In the genomic region with DNA sequence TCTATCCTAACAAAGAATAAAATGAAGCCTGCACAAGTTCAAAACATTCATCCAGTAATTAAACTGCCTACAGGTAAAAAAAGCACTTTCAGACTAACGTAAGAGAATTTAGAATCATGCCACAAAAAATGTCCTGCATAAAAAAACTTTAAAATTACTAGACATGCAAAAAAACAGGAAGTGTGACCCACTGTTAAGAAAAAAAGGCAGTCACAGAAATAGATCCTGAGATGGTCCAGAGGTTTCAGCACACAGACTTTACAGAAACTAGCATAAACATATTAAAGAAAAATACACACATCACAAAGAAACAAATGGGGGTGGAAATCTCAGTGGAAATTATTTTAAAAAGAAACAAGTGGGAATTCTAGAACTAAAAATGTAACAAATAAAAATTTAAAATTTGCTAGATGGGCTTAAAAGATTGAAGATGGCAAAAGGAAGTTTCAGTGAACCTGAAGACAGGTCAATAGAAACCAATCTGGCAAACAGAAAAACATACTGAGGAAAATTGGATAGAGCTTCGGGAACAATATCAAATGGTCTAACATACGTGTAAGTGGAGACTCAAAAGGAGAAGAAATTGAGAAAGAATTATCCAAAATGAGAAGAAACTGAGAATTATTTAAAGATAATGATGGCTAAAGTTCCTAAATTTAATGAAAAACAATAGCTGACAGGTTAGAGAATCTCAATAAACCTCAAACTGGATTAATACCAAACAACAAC, we compare ENCODE assay signal across 1 cellular context.
TF ChIP-seq lines count a peak whose summit lies in the region.

No MANE protein-coding gene starts in this region.

TF ChIP-seq in GM23338, 12 proteins besides CTCF, POLR2A, EP300 and RAD21:
- TF ChIP-seq EZH2 (IDR thresholded peaks at IDR 0.05; ENCODE audit: low read depth, unreplicated experiment) (no peak), ZNF331 (CRISPR knock-in tag; IDR thresholded peaks at IDR 0.05; ENCODE audit: low read depth) (no peak), POLR2AphosphoS5 (IDR thresholded peaks at IDR 0.05; ENCODE audit: low read depth) (no peak), EZH2phosphoT487 (IDR thresholded peaks at IDR 0.05; ENCODE audit: unreplicated experiment) (no peak), JUNB (IDR thresholded peaks at IDR 0.05; ENCODE audit: unreplicated experiment) (no peak), ZNF114 (CRISPR knock-in tag; IDR thresholded peaks at IDR 0.05) (no peak), STAT1 (IDR thresholded peaks at IDR 0.05; ENCODE audit: unreplicated experiment) (no peak), NANOG (IDR thresholded peaks at IDR 0.05; ENCODE audit: borderline replicate concordance) (no peak), CREB1 (CRISPR knock-in tag; IDR thresholded peaks at IDR 0.05; ENCODE audit: low read depth) (no peak), ETS1 (IDR thresholded peaks at IDR 0.05) (no peak)
- TF ChIP-seq, protein P1, sequence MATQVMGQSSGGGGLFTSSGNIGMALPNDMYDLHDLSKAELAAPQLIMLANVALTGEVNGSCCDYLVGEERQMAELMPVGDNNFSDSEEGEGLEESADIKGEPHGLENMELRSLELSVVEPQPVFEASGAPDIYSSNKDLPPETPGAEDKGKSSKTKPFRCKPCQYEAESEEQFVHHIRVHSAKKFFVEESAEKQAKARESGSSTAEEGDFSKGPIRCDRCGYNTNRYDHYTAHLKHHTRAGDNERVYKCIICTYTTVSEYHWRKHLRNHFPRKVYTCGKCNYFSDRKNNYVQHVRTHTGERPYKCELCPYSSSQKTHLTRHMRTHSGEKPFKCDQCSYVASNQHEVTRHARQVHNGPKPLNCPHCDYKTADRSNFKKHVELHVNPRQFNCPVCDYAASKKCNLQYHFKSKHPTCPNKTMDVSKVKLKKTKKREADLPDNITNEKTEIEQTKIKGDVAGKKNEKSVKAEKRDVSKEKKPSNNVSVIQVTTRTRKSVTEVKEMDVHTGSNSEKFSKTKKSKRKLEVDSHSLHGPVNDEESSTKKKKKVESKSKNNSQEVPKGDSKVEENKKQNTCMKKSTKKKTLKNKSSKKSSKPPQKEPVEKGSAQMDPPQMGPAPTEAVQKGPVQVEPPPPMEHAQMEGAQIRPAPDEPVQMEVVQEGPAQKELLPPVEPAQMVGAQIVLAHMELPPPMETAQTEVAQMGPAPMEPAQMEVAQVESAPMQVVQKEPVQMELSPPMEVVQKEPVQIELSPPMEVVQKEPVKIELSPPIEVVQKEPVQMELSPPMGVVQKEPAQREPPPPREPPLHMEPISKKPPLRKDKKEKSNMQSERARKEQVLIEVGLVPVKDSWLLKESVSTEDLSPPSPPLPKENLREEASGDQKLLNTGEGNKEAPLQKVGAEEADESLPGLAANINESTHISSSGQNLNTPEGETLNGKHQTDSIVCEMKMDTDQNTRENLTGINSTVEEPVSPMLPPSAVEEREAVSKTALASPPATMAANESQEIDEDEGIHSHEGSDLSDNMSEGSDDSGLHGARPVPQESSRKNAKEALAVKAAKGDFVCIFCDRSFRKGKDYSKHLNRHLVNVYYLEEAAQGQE (IDR thresholded peaks at IDR 0.05; ENCODE audit: unreplicated experiment): no peak
- TF ChIP-seq, protein P2, sequence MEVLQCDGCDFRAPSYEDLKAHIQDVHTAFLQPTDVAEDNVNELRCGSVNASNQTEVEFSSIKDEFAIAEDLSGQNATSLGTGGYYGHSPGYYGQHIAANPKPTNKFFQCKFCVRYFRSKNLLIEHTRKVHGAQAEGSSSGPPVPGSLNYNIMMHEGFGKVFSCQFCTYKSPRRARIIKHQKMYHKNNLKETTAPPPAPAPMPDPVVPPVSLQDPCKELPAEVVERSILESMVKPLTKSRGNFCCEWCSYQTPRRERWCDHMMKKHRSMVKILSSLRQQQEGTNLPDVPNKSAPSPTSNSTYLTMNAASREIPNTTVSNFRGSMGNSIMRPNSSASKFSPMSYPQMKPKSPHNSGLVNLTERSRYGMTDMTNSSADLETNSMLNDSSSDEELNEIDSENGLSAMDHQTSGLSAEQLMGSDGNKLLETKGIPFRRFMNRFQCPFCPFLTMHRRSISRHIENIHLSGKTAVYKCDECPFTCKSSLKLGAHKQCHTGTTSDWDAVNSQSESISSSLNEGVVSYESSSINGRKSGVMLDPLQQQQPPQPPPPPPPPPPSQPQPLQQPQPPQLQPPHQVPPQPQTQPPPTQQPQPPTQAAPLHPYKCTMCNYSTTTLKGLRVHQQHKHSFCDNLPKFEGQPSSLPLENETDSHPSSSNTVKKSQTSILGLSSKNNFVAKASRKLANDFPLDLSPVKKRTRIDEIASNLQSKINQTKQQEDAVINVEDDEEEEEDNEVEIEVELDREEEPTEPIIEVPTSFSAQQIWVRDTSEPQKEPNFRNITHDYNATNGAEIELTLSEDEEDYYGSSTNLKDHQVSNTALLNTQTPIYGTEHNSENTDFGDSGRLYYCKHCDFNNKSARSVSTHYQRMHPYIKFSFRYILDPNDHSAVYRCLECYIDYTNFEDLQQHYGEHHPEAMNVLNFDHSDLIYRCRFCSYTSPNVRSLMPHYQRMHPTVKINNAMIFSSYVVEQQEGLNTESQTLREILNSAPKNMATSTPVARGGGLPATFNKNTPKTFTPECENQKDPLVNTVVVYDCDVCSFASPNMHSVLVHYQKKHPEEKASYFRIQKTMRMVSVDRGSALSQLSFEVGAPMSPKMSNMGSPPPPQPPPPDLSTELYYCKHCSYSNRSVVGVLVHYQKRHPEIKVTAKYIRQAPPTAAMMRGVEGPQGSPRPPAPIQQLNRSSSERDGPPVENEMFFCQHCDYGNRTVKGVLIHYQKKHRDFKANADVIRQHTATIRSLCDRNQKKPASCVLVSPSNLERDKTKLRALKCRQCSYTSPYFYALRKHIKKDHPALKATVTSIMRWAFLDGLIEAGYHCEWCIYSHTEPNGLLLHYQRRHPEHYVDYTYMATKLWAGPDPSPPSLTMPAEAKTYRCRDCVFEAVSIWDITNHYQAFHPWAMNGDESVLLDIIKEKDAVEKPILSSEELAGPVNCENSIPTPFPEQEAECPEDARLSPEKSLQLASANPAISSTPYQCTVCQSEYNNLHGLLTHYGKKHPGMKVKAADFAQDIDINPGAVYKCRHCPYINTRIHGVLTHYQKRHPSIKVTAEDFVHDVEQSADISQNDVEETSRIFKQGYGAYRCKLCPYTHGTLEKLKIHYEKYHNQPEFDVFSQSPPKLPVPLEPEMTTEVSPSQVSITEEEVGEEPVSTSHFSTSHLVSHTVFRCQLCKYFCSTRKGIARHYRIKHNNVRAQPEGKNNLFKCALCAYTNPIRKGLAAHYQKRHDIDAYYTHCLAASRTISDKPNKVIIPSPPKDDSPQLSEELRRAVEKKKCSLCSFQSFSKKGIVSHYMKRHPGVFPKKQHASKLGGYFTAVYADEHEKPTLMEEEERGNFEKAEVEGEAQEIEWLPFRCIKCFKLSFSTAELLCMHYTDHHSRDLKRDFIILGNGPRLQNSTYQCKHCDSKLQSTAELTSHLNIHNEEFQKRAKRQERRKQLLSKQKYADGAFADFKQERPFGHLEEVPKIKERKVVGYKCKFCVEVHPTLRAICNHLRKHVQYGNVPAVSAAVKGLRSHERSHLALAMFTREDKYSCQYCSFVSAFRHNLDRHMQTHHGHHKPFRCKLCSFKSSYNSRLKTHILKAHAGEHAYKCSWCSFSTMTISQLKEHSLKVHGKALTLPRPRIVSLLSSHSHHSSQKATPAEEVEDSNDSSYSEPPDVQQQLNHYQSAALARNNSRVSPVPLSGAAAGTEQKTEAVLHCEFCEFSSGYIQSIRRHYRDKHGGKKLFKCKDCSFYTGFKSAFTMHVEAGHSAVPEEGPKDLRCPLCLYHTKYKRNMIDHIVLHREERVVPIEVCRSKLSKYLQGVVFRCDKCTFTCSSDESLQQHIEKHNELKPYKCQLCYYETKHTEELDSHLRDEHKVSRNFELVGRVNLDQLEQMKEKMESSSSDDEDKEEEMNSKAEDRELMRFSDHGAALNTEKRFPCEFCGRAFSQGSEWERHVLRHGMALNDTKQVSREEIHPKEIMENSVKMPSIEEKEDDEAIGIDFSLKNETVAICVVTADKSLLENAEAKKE (CRISPR knock-in tag; IDR thresholded peaks at IDR 0.05): no peak
